In the genomic region with DNA sequence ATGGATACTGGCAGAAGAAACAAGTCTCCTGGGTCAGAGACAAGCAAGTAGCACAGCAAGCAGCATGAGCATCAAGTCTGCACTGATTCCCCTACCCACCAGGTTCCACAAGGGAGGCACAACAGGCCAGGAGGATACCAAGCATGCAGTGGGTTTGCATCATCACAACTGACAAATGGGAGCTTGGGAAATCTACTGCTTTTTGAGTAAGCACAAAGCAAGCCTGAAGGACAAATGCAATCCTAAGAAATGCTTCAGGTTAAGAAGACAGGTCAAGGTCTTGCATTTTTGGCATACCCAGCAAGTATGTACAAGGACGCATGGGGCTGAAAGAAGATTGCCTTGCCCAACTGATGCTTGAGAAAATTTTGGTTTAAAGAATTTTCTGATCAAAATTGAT, we compare ENCODE assay signal across 21 cellular contexts.
"Had no signal": no experiment of that assay in that cellular context is flagged by ENCODE, and none has a peak within 500 bp of the region (broad histone marks: within the 10 kb centered on the region; RNA-seq: fewer than 3 reads in every experiment).

No MANE protein-coding gene starts in this region.

- H3K4me1 ChIP-seq: esophagus squamous epithelium, psoas muscle, right lobe of liver, spleen, testis, tibial nerve, upper lobe of right lung, vagina had no signal

- H3K36me3 Mint-ChIP-seq: naive thymus-derived CD8-positive, alpha-beta T cell; stimulated activated memory B cell treated with anti-CD40 and anti-IgM and Interleukin-4, amounts not matched to agents 10 μg/mL and 1 μg/mL and 100 μg/mL, for 72 hours had no signal

- DNase-seq: effector memory CD8-positive, alpha-beta T cell; esophagus squamous epithelium; foreskin fibroblast; glutamatergic neuron; left colon; mucosa of descending colon; naive thymus-derived CD8-positive, alpha-beta T cell; psoas muscle; retina; right lobe of liver; spleen; stimulated activated CD4-positive, alpha-beta T cell treated with anti-CD3 and anti-CD28 coated beads, Interleukin-15, amount 100 ng/mL, for 24 hours; stimulated activated CD4-positive, alpha-beta T cell treated with anti-CD3 and anti-CD28 coated beads, Interleukin-1b, Interleukin-23, amount 100 ng/mL, for 48 hours; stimulated activated CD4-positive, alpha-beta T cell treated with anti-CD3 and anti-CD28 coated beads, Interleukin-4, amount 100 ng/mL, for 24 hours; testis; upper lobe of right lung had no signal

- H3K9me3 ChIP-seq: esophagus squamous epithelium, gastroesophageal sphincter, mucosa of descending colon, psoas muscle, right lobe of liver, spleen, testis, tibial nerve, upper lobe of right lung, vagina had no signal

- H3K4me3 ChIP-seq: esophagus squamous epithelium, gastroesophageal sphincter, mucosa of descending colon, psoas muscle, right lobe of liver, spleen, testis, tibial nerve, upper lobe of right lung, vagina had no signal

- H3K27ac ChIP-seq: esophagus squamous epithelium, gastroesophageal sphincter, psoas muscle, right lobe of liver, spleen, testis, tibial nerve, upper lobe of right lung, vagina had no signal

- H3K4me3 Mint-ChIP-seq: effector memory CD8-positive, alpha-beta T cell; naive thymus-derived CD8-positive, alpha-beta T cell; stimulated activated memory B cell treated with anti-CD40 and anti-IgM and Interleukin-4, amounts not matched to agents 10 μg/mL and 1 μg/mL and 100 μg/mL, for 72 hours; stimulated activated naive CD8-positive, alpha-beta T cell treated with anti-CD3 and anti-CD28 coated beads, Interleukin-15, Interleukin-2, amounts not matched to agents 100 ng/mL and 50 ng/mL, for 24 hours had no signal

- H3K36me3 ChIP-seq: esophagus squamous epithelium, gastroesophageal sphincter, right lobe of liver, spleen, tibial nerve, upper lobe of right lung, vagina had no signal

- H3K27ac Mint-ChIP-seq: effector memory CD8-positive, alpha-beta T cell; naive thymus-derived CD8-positive, alpha-beta T cell; stimulated activated memory B cell treated with anti-CD40 and anti-IgM and Interleukin-4, amounts not matched to agents 10 μg/mL and 1 μg/mL and 100 μg/mL, for 72 hours; stimulated activated naive CD8-positive, alpha-beta T cell treated with anti-CD3 and anti-CD28 coated beads, Interleukin-15, Interleukin-2, amounts not matched to agents 100 ng/mL and 50 ng/mL, for 24 hours had no signal

- H3K4me1 Mint-ChIP-seq: naive thymus-derived CD8-positive, alpha-beta T cell; stimulated activated memory B cell treated with anti-CD40 and anti-IgM and Interleukin-4, amounts not matched to agents 10 μg/mL and 1 μg/mL and 100 μg/mL, for 72 hours had no signal

- H3K27me3 Mint-ChIP-seq: effector memory CD8-positive, alpha-beta T cell; naive thymus-derived CD8-positive, alpha-beta T cell; stimulated activated memory B cell treated with anti-CD40 and anti-IgM and Interleukin-4, amounts not matched to agents 10 μg/mL and 1 μg/mL and 100 μg/mL, for 72 hours; stimulated activated naive CD8-positive, alpha-beta T cell treated with anti-CD3 and anti-CD28 coated beads, Interleukin-15, Interleukin-2, amounts not matched to agents 100 ng/mL and 50 ng/mL, for 24 hours had no signal

- ATAC-seq: effector memory CD8-positive, alpha-beta T cell; gastroesophageal sphincter; left colon; mucosa of descending colon; naive thymus-derived CD8-positive, alpha-beta T cell; psoas muscle; right lobe of liver; stimulated activated memory B cell treated with anti-CD40 and anti-IgM and Interleukin-4, amounts not matched to agents 10 μg/mL and 1 μg/mL and 100 μg/mL, for 72 hours; upper lobe of right lung had no signal

- H3K27me3 ChIP-seq: esophagus squamous epithelium, gastroesophageal sphincter, right lobe of liver, testis, tibial nerve, upper lobe of right lung, vagina had no signal

- H3K9me3 Mint-ChIP-seq: stimulated activated memory B cell treated with anti-CD40 and anti-IgM and Interleukin-4, amounts not matched to agents 10 μg/mL and 1 μg/mL and 100 μg/mL, for 72 hours; stimulated activated naive CD8-positive, alpha-beta T cell treated with anti-CD3 and anti-CD28 coated beads, Interleukin-15, Interleukin-2, amounts not matched to agents 100 ng/mL and 50 ng/mL, for 24 hours had no signal
